1 cellular context compared by ENCODE assay signal in the genomic region with DNA sequence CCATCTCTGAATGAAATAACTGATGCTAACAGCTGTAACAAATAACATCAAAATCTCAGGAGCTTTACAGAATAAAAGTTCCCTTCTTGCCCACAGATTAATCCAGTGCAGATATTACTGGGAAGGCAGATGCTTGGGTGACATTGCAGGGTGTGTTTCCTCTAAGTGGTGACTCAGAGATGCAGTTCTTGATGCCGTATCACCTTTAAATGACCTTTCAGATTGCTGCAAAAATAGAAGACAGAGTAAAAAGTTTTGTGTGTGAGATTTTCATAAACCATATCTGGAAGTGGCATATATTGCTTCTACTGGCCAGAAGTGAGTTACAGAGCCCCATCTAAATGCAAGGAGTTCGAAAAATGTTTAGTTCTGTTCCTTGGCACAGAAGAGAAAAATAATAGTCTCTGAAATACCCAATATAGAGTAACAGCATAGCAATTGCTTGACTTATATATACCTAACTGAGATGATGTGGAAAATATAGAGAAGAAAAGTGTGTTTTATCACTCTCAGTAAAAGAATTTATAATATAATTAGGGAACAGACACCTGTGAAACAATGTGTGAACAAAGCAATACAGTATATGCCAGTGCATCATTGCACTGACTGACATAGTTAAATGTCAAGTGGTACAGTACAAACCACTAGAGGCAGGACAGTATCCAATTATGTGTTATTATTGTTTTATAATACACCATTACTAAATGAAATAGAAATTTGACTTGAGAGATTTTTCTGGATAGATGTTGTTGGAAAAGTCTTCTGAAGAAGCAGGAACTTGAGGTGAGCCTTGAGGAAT.
TF ChIP-seq lines count a peak whose summit lies in the region.

No MANE protein-coding gene starts in this region.

TF ChIP-seq in GM23338, 12 proteins besides CTCF, POLR2A, EP300 and RAD21 (continued from another document):
- TF ChIP-seq, protein P1, sequence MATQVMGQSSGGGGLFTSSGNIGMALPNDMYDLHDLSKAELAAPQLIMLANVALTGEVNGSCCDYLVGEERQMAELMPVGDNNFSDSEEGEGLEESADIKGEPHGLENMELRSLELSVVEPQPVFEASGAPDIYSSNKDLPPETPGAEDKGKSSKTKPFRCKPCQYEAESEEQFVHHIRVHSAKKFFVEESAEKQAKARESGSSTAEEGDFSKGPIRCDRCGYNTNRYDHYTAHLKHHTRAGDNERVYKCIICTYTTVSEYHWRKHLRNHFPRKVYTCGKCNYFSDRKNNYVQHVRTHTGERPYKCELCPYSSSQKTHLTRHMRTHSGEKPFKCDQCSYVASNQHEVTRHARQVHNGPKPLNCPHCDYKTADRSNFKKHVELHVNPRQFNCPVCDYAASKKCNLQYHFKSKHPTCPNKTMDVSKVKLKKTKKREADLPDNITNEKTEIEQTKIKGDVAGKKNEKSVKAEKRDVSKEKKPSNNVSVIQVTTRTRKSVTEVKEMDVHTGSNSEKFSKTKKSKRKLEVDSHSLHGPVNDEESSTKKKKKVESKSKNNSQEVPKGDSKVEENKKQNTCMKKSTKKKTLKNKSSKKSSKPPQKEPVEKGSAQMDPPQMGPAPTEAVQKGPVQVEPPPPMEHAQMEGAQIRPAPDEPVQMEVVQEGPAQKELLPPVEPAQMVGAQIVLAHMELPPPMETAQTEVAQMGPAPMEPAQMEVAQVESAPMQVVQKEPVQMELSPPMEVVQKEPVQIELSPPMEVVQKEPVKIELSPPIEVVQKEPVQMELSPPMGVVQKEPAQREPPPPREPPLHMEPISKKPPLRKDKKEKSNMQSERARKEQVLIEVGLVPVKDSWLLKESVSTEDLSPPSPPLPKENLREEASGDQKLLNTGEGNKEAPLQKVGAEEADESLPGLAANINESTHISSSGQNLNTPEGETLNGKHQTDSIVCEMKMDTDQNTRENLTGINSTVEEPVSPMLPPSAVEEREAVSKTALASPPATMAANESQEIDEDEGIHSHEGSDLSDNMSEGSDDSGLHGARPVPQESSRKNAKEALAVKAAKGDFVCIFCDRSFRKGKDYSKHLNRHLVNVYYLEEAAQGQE (IDR thresholded peaks at IDR 0.05; ENCODE audit: unreplicated experiment) = no peak
